In genomic region chr9:104748359-104749031, GRCh38 we compare ENCODE assay signal across 1 cellular context.
TF ChIP-seq lines count a peak whose summit lies in the region.

No MANE protein-coding gene starts in this region.

TF ChIP-seq in IMR-90, 13 proteins besides CTCF, POLR2A, EP300 and RAD21 (continued from another document):
- TF ChIP-seq ELK1 (IDR thresholded peaks at IDR 0.05; ENCODE audit: borderline replicate concordance, low read depth, low read length), result no peak
